Comparison of ENCODE assay signal across 21 cellular contexts in genomic region chr3:99317196-99317595, GRCh38.
A peak's percentile ranks its signal among the peaks of the same experiment; 100 is the strongest.
DNase-seq lines count a peak whose midpoint lies in the region; ATAC-seq and TF ChIP-seq lines count a peak whose summit lies in the region.
"Had no signal": no experiment of that assay in that cellular context is flagged by ENCODE, and none has a peak within 500 bp of the region (broad histone marks: within the 10 kb centered on the region; RNA-seq: fewer than 3 reads in every experiment).

No MANE protein-coding gene starts in this region.

- no peak overlapping the region for H2BK120ac ChIP-seq in IMR-90 (ENCODE audit: low read depth, low read length)

- no peak overlapping the region for H3K27ac ChIP-seq in IMR-90 (ENCODE audit: insufficient read depth, low read length)
- H3K27ac ChIP-seq in osteoblast (ENCODE audit: low read depth, low read length), result no peak overlapping the region
- H3K27ac ChIP-seq: BLaER1 treated with 17β-estradiol and CSF1 and Interleukin-3, amounts not matched to agents 10 nM and 100 nM; PC-9; SJCRH30 had no signal

- H3K4me3 ChIP-seq in IMR-90 (ENCODE audit: insufficient read depth, low read depth, low read length) (no peak overlapping the region), fibroblast of mammary gland (ENCODE audit: control insufficient read depth, low read depth, low read length) (no peak overlapping the region), osteoblast (ENCODE audit: insufficient read depth, low read length) (no peak overlapping the region)
- H3K4me3 ChIP-seq: BLaER1 treated with 17β-estradiol and CSF1 and Interleukin-3, amounts not matched to agents 10 nM and 100 nM; PC-9; SJCRH30 had no signal

- H2BK20ac ChIP-seq in IMR-90 (ENCODE audit: low read depth, low read length), result no peak overlapping the region

- H4K20me1 ChIP-seq in IMR-90 (ENCODE audit: insufficient read depth, low read length), result no peaks in the 10 kb centered on the region
- no peaks in the 10 kb centered on the region for H4K20me1 ChIP-seq in osteoblast (ENCODE audit: insufficient read depth, low read length)
- H4K20me1 ChIP-seq: BLaER1 treated with 17β-estradiol and CSF1 and Interleukin-3, amounts not matched to agents 10 nM and 100 nM had no signal

- H3K9ac ChIP-seq in IMR-90 (ENCODE audit: low read depth, low read length), result no peak overlapping the region
- H3K9ac ChIP-seq: BLaER1 treated with 17β-estradiol and CSF1 and Interleukin-3, amounts not matched to agents 10 nM and 100 nM had no signal

- no CpG with 5 or more reads among the region's 2 CpGs for WGBS in IMR-90 (ENCODE audit: extremely low coverage in 2 of 2, insufficient read length in 1 of 2), 2 experiments

- H3K4me1 ChIP-seq in IMR-90 (ENCODE audit: control insufficient read depth, insufficient read depth, low read length) (peaks cover 7% of the 10 kb centered on the region), osteoblast (ENCODE audit: insufficient read depth, low read length) (peaks cover 39% of the 10 kb centered on the region)
- H3K4me1 ChIP-seq: BLaER1 treated with 17β-estradiol and CSF1 and Interleukin-3, amounts not matched to agents 10 nM and 100 nM; SJCRH30 had no signal

- no peak overlapping the region for H4K91ac ChIP-seq in IMR-90 (ENCODE audit: insufficient read depth, low read depth, low read length)

- no peak overlapping the region for H2BK15ac ChIP-seq in IMR-90 (ENCODE audit: low read depth, low read length)

- H3K23ac ChIP-seq in IMR-90 (ENCODE audit: low read depth, low read length), result no peak overlapping the region

- H3K79me2 ChIP-seq in osteoblast (ENCODE audit: insufficient read depth, low read length), result no peaks in the 10 kb centered on the region

- no peak overlapping the region for H2AK9ac ChIP-seq in IMR-90 (replicated peaks; ENCODE audit: low read depth, low read length, poor library complexity)

- TF ChIP-seq CTCF in AG09319 (IDR thresholded peaks at IDR 0.05; ENCODE audit: low read depth, low read length), result no peak
- no peak for TF ChIP-seq CTCF in IMR-90 (conservative IDR thresholded peaks at IDR 0.05; ENCODE audit: low read depth, low read length)
- TF ChIP-seq CTCF in fibroblast of mammary gland (conservative IDR thresholded peaks at IDR 0.05; ENCODE audit: control insufficient read depth, insufficient read depth, low read depth, low read length), result no peak
- no peak for TF ChIP-seq CTCF in osteoblast (IDR thresholded peaks at IDR 0.05; ENCODE audit: extremely low read depth, low read depth, low read length)

- H4K5ac ChIP-seq in IMR-90 (ENCODE audit: low read depth, low read length), result peak overlapping the region; percentile 67; the same call in 1 of the 2 replicates

- intact Hi-C loops in IMR-90 (cut with micrococcal nuclease), result loop anchor here (5.0 kb wide), 1 partner anchor 320 kb away; the partner anchor contains the start of gene COL8A1

- no peaks in the 10 kb centered on the region for H3K9me1 ChIP-seq in IMR-90 (ENCODE audit: insufficient read depth, low read length)

- H3K18ac ChIP-seq in IMR-90 (ENCODE audit: low read depth, low read length), result peak overlapping the region; percentile 94; the same call in 1 of the 2 replicates

- dilution Hi-C loops in IMR-90 (cut with HindIII; ENCODE audit: low sequenced_read_pairs, unreplicated experiment), result no loop called here

- no peak for TF ChIP-seq POLR2A in IMR-90 (IDR thresholded peaks at IDR 0.05; ENCODE audit: low read depth, low read length)
- no peak for TF ChIP-seq POLR2A in erythroblast (IDR thresholded peaks at IDR 0.05; ENCODE audit: low read length)

- H4K8ac ChIP-seq in IMR-90 (ENCODE audit: low read depth in 2 of 2, low read length in 2 of 2), result no peak overlapping the region

- in situ Hi-C loops in IMR-90 (cut with MboI; ENCODE audit: low sequenced_read_pairs), result no loop called here

- DNase-seq in AG09319 (ENCODE audit: extremely low read depth, low read depth) (peak; percentile 40), IMR-90 (no peak), fibroblast of mammary gland (ENCODE audit: low read depth) (peak; percentile 27), osteoblast (ENCODE audit: insufficient read length, low spot score, missing footprints) (no peak), erythroblast (lab: John Stamatoyannopoulos, UW) (no peak), SW 1271 (lab: John Stamatoyannopoulos, UW) (no peak)
- no peak for DNase-seq in stimulated activated CD4-positive, alpha-beta T cell treated with anti-CD3 and anti-CD28 coated beads, Interleukin-4, amount 100 ng/mL, for 4 hours
- DNase-seq: AML-193; CD4-positive, alpha-beta T cell; DMS53; H9; KBM-7; MV-4-11; NCI-H1105; NCI-H2029; NCI-H446 treated with DMSO at 0.1 percent for 48 hours; NCI-H526 treated with DMSO at 0.1 percent for 48 hours; PC-9; SJCRH30 had no signal

- CTCF ChIA-PET in IMR-90 (lab: Yijun Ruan, JAX), result no interaction called here

- no peak overlapping the region for H2AK5ac ChIP-seq in IMR-90 (ENCODE audit: low read depth, low read length)

- BruUV-seq in IMR-90 (replicated peaks; lab: Mats Ljungman, UMichigan), result no TSS peak

- POLR2A ChIA-PET in IMR-90 (lab: Charles Lee; ENCODE audit: unreplicated experiment), result no interaction called here

- H3K14ac ChIP-seq in IMR-90 (replicated peaks; ENCODE audit: low read depth, low read length), result 0 out of 2 replicates have a peak overlapping the region, but pooled peaks have one; percentile 46

- H3K79me1 ChIP-seq in IMR-90 (ENCODE audit: low read depth in 1 of 2, low read length in 2 of 2), result no peaks in the 10 kb centered on the region

- H3K27me3 ChIP-seq in IMR-90 (ENCODE audit: control insufficient read depth, insufficient read depth, low read length) (no peaks in the 10 kb centered on the region), osteoblast (ENCODE audit: insufficient read depth, low read length) (no peaks in the 10 kb centered on the region)
- H3K27me3 ChIP-seq: BLaER1 treated with 17β-estradiol and CSF1 and Interleukin-3, amounts not matched to agents 10 nM and 100 nM; SJCRH30 had no signal

- ATAC-seq in IMR-90 (ENCODE audit: low read depth), result no peak
- ATAC-seq: Right ventricle myocardium inferior had no signal

- no peak for TF ChIP-seq RAD21 in IMR-90 (IDR thresholded peaks at IDR 0.05; ENCODE audit: low read length)

- H3K4me2 ChIP-seq in IMR-90 (ENCODE audit: low read depth, low read length) (no peak overlapping the region), osteoblast (ENCODE audit: insufficient read depth, low read length) (no peak overlapping the region)
- H3K4me2 ChIP-seq: BLaER1 treated with 17β-estradiol and CSF1 and Interleukin-3, amounts not matched to agents 10 nM and 100 nM; PC-9 had no signal

- peak overlapping the region; percentile 29 for H2BK5ac ChIP-seq in IMR-90 (ENCODE audit: low read depth, low read length, poor library complexity, severe bottlenecking)

- H3K56ac ChIP-seq in IMR-90 (ENCODE audit: extremely low read depth, insufficient read depth, low read length), result no peak overlapping the region

- H2AFZ ChIP-seq in IMR-90 (replicated peaks; ENCODE audit: low read length, poor library complexity), result no peak overlapping the region
- peak overlapping the region; percentile 7 for H2AFZ ChIP-seq in osteoblast (ENCODE audit: low read length)
- H2AFZ ChIP-seq: PC-9 had no signal

- H3K4ac ChIP-seq in IMR-90 (ENCODE audit: low read depth, low read length), result no peak overlapping the region

- H3K36me3 ChIP-seq in IMR-90 (ENCODE audit: control insufficient read depth, insufficient read depth, low read length) (no peaks in the 10 kb centered on the region), osteoblast (ENCODE audit: insufficient read depth, low read length) (no peaks in the 10 kb centered on the region)
- H3K36me3 ChIP-seq: BLaER1 treated with 17β-estradiol and CSF1 and Interleukin-3, amounts not matched to agents 10 nM and 100 nM; SJCRH30 had no signal

- no peaks in the 10 kb centered on the region for H3K9me3 ChIP-seq in IMR-90 (ENCODE audit: control insufficient read depth, insufficient read depth, low read length)
- H3K9me3 ChIP-seq in osteoblast (ENCODE audit: low read depth, low read length), result no peaks in the 10 kb centered on the region
- H3K9me3 ChIP-seq: BLaER1 treated with 17β-estradiol and CSF1 and Interleukin-3, amounts not matched to agents 10 nM and 100 nM; SJCRH30 had no signal

TF ChIP-seq in IMR-90, 13 proteins besides CTCF, POLR2A, EP300 and RAD21:
- TF ChIP-seq CEBPB (IDR thresholded peaks at IDR 0.05; ENCODE audit: low read depth, low read length), result no peak
- no peak for TF ChIP-seq MXI1 (IDR thresholded peaks at IDR 0.05; ENCODE audit: borderline replicate concordance, low read depth, low read length)
- no peak for TF ChIP-seq ELK1 (IDR thresholded peaks at IDR 0.05; ENCODE audit: borderline replicate concordance, low read depth, low read length)
- TF ChIP-seq SMC3 (IDR thresholded peaks at IDR 0.05; ENCODE audit: low read depth, low read length), result no peak
- TF ChIP-seq RFX5 (IDR thresholded peaks at IDR 0.05; ENCODE audit: low read depth, low read length), result no peak
- TF ChIP-seq BHLHE40 (IDR thresholded peaks at IDR 0.05; ENCODE audit: low read depth, low read length), result no peak
- TF ChIP-seq NFE2L2 (IDR thresholded peaks at IDR 0.05; ENCODE audit: low read depth, low read length), result no peak
- no peak for TF ChIP-seq MAZ (IDR thresholded peaks at IDR 0.05; ENCODE audit: borderline replicate concordance, low read depth, low read length)
- TF ChIP-seq FOS (IDR thresholded peaks at IDR 0.05; ENCODE audit: low read depth, low read length), result no peak
- no peak for TF ChIP-seq CHD1 (IDR thresholded peaks at IDR 0.05; ENCODE audit: low read depth, low read length)
- no peak for TF ChIP-seq USF2 (IDR thresholded peaks at IDR 0.05; ENCODE audit: low read depth, low read length)
- TF ChIP-seq RCOR1 (IDR thresholded peaks at IDR 0.05; ENCODE audit: insufficient replicate concordance, low read length), result no peak
- TF ChIP-seq MAFK (IDR thresholded peaks at IDR 0.05; ENCODE audit: low read depth, low read length), result no peak

Comparison
In these comparisons a context has a peak if more than half of its experiments do, and no peak if none do; other contexts are left out.
1. DNase-seq: peak in AG09319 (single experiment) and fibroblast of mammary gland (single experiment); none in IMR-90 (single experiment), osteoblast (single experiment), stimulated activated CD4-positive, alpha-beta T cell treated with anti-CD3 and anti-CD28 coated beads, Interleukin-4, amount 100 ng/mL, for 4 hours (0 of 2), erythroblast (0 of 2) and SW 1271 (0 of 2).